In the genomic region with DNA sequence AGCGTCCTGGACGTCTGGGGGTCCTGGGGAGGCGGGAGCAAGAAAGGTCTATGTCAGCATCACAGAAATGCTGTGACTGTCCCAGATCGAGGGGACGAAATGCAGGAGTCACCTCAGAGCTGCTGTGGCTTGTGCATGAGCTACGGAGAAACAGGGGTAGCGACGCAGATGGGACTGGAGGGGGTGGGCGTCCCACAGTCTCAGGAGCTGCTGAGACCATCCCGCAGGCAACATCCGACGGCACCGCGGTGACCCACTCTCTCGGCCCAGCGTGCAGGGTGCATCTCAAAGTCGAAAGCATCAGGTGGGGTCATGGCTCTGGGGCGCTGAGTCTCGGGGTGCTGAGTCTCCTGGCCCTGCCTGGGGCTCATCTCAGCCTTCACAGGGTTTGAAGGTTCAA, we compare ENCODE assay signal across 21 cellular contexts. TPM values are rescaled to one million over a fixed set of nuclear protein-coding genes. Genes with fewer than 3 reads are reported as not detected.
DNase-seq lines count a peak whose midpoint lies in the region; ATAC-seq and TF ChIP-seq lines count a peak whose summit lies in the region.
"Had no signal": no experiment of that assay in that cellular context is flagged by ENCODE, and none has a peak within 500 bp of the region (broad histone marks: within the 10 kb centered on the region; RNA-seq: fewer than 3 reads in every experiment).

No MANE protein-coding gene starts in this region.

- CTCF ChIA-PET in activated CD4-positive, alpha-beta T cell treated with anti-CD3 and anti-CD28 coated beads for 36 hours (lab: Charles Lee): interaction anchor here (1.1 kb wide), 1 partner anchor 215 kb away, joined by 3 read pairs; no protein-coding TSS in a partner anchor
- CTCF ChIA-PET in CD8-positive, alpha-beta T cell (lab: Charles Lee): no interaction called here

- H3K4me3 Mint-ChIP-seq in activated CD4-positive, alpha-beta T cell treated with anti-CD3 and anti-CD28 coated beads for 36 hours: no peak overlapping the region
- no peak overlapping the region for H3K4me3 Mint-ChIP-seq in CD8-positive, alpha-beta T cell
- no peak overlapping the region for H3K4me3 Mint-ChIP-seq in activated naive CD8-positive, alpha-beta T cell treated with anti-CD3 and anti-CD28 coated beads for 36 hours
- no peak overlapping the region for H3K4me3 Mint-ChIP-seq in natural killer cell
- H3K4me3 Mint-ChIP-seq: B cell had no signal

- no peak for ATAC-seq in activated CD4-positive, alpha-beta T cell treated with anti-CD3 and anti-CD28 coated beads for 36 hours
- peak; percentile 21 for ATAC-seq in CD8-positive, alpha-beta T cell
- peak in 1 of 3 donors; percentile 20 for ATAC-seq in natural killer cell
- ATAC-seq in HG03196 (IDR thresholded peaks at IDR 0.05; ENCODE audit: unreplicated experiment): no peak
- no peak for ATAC-seq in HG03135 (IDR thresholded peaks at IDR 0.05; ENCODE audit: unreplicated experiment)
- no peak for ATAC-seq in GM19395 (IDR thresholded peaks at IDR 0.05; ENCODE audit: unreplicated experiment)
- ATAC-seq: activated CD4-positive, CD25-positive, alpha-beta regulatory T cell treated with anti-CD3 and anti-CD28 coated beads, Interleukin-2, amount 50 U/mL, for 24 hours had no signal

- no peaks in the 10 kb centered on the region for H3K27me3 ChIP-seq in CD8-positive, alpha-beta T cell (ENCODE audit: insufficient read depth, low read length)
- H3K27me3 ChIP-seq: transverse colon had no signal

- no peak overlapping the region for H3K27ac ChIP-seq in CD8-positive, alpha-beta T cell (ENCODE audit: low read depth, low read length)
- H3K27ac ChIP-seq: transverse colon had no signal

- H3K36me3 ChIP-seq in CD8-positive, alpha-beta T cell (ENCODE audit: insufficient read depth, low read length): peaks cover 61% of the 10 kb centered on the region

- no peaks in the 10 kb centered on the region for H3K9me3 Mint-ChIP-seq in activated CD4-positive, alpha-beta T cell treated with anti-CD3 and anti-CD28 coated beads for 36 hours (ENCODE audit: low read depth)
- H3K9me3 Mint-ChIP-seq in CD8-positive, alpha-beta T cell: no peaks in the 10 kb centered on the region
- H3K9me3 Mint-ChIP-seq in activated naive CD8-positive, alpha-beta T cell treated with anti-CD3 and anti-CD28 coated beads for 36 hours: no peaks in the 10 kb centered on the region
- no peaks in the 10 kb centered on the region for H3K9me3 Mint-ChIP-seq in natural killer cell

- H3K27ac Mint-ChIP-seq in activated CD4-positive, alpha-beta T cell treated with anti-CD3 and anti-CD28 coated beads for 36 hours: peak overlapping the region; percentile 39
- H3K27ac Mint-ChIP-seq in CD8-positive, alpha-beta T cell: peak overlapping the region; percentile 79
- peak overlapping the region; percentile 61 for H3K27ac Mint-ChIP-seq in activated naive CD8-positive, alpha-beta T cell treated with anti-CD3 and anti-CD28 coated beads for 36 hours
- peak overlapping the region; percentile 64 to 74 for H3K27ac Mint-ChIP-seq in natural killer cell

- H3K4me3 ChIP-seq in CD8-positive, alpha-beta T cell (ENCODE audit: low read depth, low read length): no peak overlapping the region
- H3K4me3 ChIP-seq: transverse colon had no signal

- DNase-seq in activated CD4-positive, alpha-beta T cell treated with anti-CD3 and anti-CD28 coated beads for 36 hours: no peak
- DNase-seq in activated CD4-positive, alpha-beta T cell treated with anti-CD3 and anti-CD28 coated beads for 1 hour: no peak
- DNase-seq in CD8-positive, alpha-beta T cell: no peak
- DNase-seq in activated naive CD8-positive, alpha-beta T cell treated with anti-CD3 and anti-CD28 coated beads for 36 hours: no peak
- DNase-seq in natural killer cell: no peak
- DNase-seq: 8988T, activated T-cell treated with anti-CD3 and anti-CD28 coated beads for 4 hours, anterior cingulate cortex, islet precursor cell, Karpas-422, NCI-H1048, NCI-H2081, NCI-H510A treated with DMSO at 0.1 percent for 48 hours, retina, SHP77, transverse colon had no signal

- peaks cover 23% of the 10 kb centered on the region for H3K36me3 Mint-ChIP-seq in activated CD4-positive, alpha-beta T cell treated with anti-CD3 and anti-CD28 coated beads for 36 hours (ENCODE audit: low read depth)
- peaks cover 26% of the 10 kb centered on the region for H3K36me3 Mint-ChIP-seq in CD8-positive, alpha-beta T cell
- H3K36me3 Mint-ChIP-seq in activated naive CD8-positive, alpha-beta T cell treated with anti-CD3 and anti-CD28 coated beads for 36 hours: peaks cover 9% of the 10 kb centered on the region
- no peaks in the 10 kb centered on the region for H3K36me3 Mint-ChIP-seq in natural killer cell

- H3K27me3 Mint-ChIP-seq in activated CD4-positive, alpha-beta T cell treated with anti-CD3 and anti-CD28 coated beads for 36 hours: no peaks in the 10 kb centered on the region
- H3K27me3 Mint-ChIP-seq in CD8-positive, alpha-beta T cell (ENCODE audit: low read depth): no peaks in the 10 kb centered on the region
- H3K27me3 Mint-ChIP-seq in activated naive CD8-positive, alpha-beta T cell treated with anti-CD3 and anti-CD28 coated beads for 36 hours: no peaks in the 10 kb centered on the region
- H3K27me3 Mint-ChIP-seq in natural killer cell (ENCODE audit: low read depth in 2 of 2): no peaks in the 10 kb centered on the region
- H3K27me3 Mint-ChIP-seq: B cell had no signal

- peaks cover 8% of the 10 kb centered on the region for H3K4me1 Mint-ChIP-seq in activated CD4-positive, alpha-beta T cell treated with anti-CD3 and anti-CD28 coated beads for 36 hours
- peaks cover 6% of the 10 kb centered on the region for H3K4me1 Mint-ChIP-seq in CD8-positive, alpha-beta T cell (ENCODE audit: low read depth)
- peaks cover 8% of the 10 kb centered on the region for H3K4me1 Mint-ChIP-seq in activated naive CD8-positive, alpha-beta T cell treated with anti-CD3 and anti-CD28 coated beads for 36 hours
- H3K4me1 Mint-ChIP-seq in natural killer cell: peaks cover 0 to 5% of the 10 kb centered on the region in 2 donors
- H3K4me1 Mint-ChIP-seq: B cell had no signal

- POLR2A ChIA-PET in activated CD4-positive, alpha-beta T cell treated with anti-CD3 and anti-CD28 coated beads for 36 hours (lab: Charles Lee): no interaction called here
- POLR2A ChIA-PET in CD8-positive, alpha-beta T cell (lab: Charles Lee): no interaction called here

- H3K4me1 ChIP-seq in CD8-positive, alpha-beta T cell (ENCODE audit: insufficient read depth, low read length): peaks cover 7% of the 10 kb centered on the region

- no peak for TF ChIP-seq CTCF in CD8-positive, alpha-beta T cell (IDR thresholded peaks at IDR 0.05)
- TF ChIP-seq CTCF in natural killer cell (IDR thresholded peaks at IDR 0.05): no peak

- intact Hi-C loops in activated CD4-positive, alpha-beta T cell treated with anti-CD3 and anti-CD28 coated beads for 36 hours (cut with DNase I, micrococcal nuclease): no loop called here
- intact Hi-C loops in CD8-positive, alpha-beta T cell (cut with DNase I, micrococcal nuclease): loop anchor here in 1 of 2 experiments (10.0 kb wide), 1 partner anchor 196 kb away; no protein-coding TSS in a partner anchor
- intact Hi-C loops in natural killer cell (cut with micrococcal nuclease): no loop called here

- H3K9me3 ChIP-seq in CD8-positive, alpha-beta T cell (ENCODE audit: low read length): no peaks in the 10 kb centered on the region
- H3K9me3 ChIP-seq: transverse colon had no signal

RNA-seq across cellular contexts. Expression of gene C13orf46, which starts 37.4 kb away (rescaled TPM):
- total RNA-seq in activated CD4-positive, alpha-beta T cell treated with anti-CD3 and anti-CD28 coated beads for 36 hours: 1 to 10 TPM; 1.6 to 2.2 TPM
- total RNA-seq in CD8-positive, alpha-beta T cell: 10 to 100 TPM; 12.1 to 16.8 TPM
- total RNA-seq in activated naive CD8-positive, alpha-beta T cell treated with anti-CD3 and anti-CD28 coated beads for 36 hours: under 1 TPM; 0.96 to 0.99 TPM
- total RNA-seq in natural killer cell: 10 to 100 TPM; 21.1 to 23.9 (median 23.5) TPM

Comparison
In these comparisons a context has a peak if more than half of its experiments do, and no peak if none do; other contexts are left out.
1. RNA of gene C13orf46, which starts 37.4 kb away (total RNA-seq): 21.1 to 23.9 TPM in natural killer cell and 12.1 to 16.8 TPM in CD8-positive, alpha-beta T cell; 1.6 to 2.2 TPM in activated CD4-positive, alpha-beta T cell treated with anti-CD3 and anti-CD28 coated beads for 36 hours and 0.96 to 0.99 TPM in activated naive CD8-positive, alpha-beta T cell treated with anti-CD3 and anti-CD28 coated beads for 36 hours; every median in the first group is over 4 times any median in the second.
2. Peak in every context shown above with its lines, with median percentiles within 50 percentile points of each other: H3K27ac Mint-ChIP-seq.